ENCODE assay signal across 11 cellular contexts in genomic region chr10:83233691-83234090, GRCh38.
"Had no signal": no experiment of that assay in that cellular context is flagged by ENCODE, and none has a peak within 500 bp of the region (broad histone marks: within the 10 kb centered on the region; RNA-seq: fewer than 3 reads in every experiment).

No MANE protein-coding gene starts in this region.

- H3K27ac Mint-ChIP-seq: GM23338, H9, HFFc6 had no signal

- H3K4me3 ChIP-seq: GM23248, GM23338, HAP-1 had no signal

- H3K27ac ChIP-seq: GM23248 had no signal

- H3K4me1 ChIP-seq: HAP-1 had no signal

- H3K9me3 Mint-ChIP-seq: GM23338, H9 had no signal

- FAIRE-seq: H1, H54 had no signal

- DNase-seq: GM23248, GOT3, H7, H9, HCEC 1CT, HFFc6 had no signal

- H3K9me3 ChIP-seq: HAP-1 had no signal

- H3K4me3 Mint-ChIP-seq: GM23338, H9, HFFc6 had no signal

- H3K36me3 ChIP-seq: HAP-1 had no signal

- ATAC-seq: GM23338, HCT116 had no signal
